Comparison of ENCODE assay signal across 22 cellular contexts in genomic region chr2:236631361-236632291, GRCh38.
A peak's percentile ranks its signal among the peaks of the same experiment; 100 is the strongest.
DNase-seq lines count a peak whose midpoint lies in the region; ATAC-seq, FAIRE-seq and TF ChIP-seq lines count a peak whose summit lies in the region.
"Had no signal": no experiment of that assay in that cellular context is flagged by ENCODE, and none has a peak within 500 bp of the region (broad histone marks: within the 10 kb centered on the region; RNA-seq: fewer than 3 reads in every experiment).

No MANE protein-coding gene starts in this region.

- no peak for TF ChIP-seq EP300 in H1 (IDR thresholded peaks at IDR 0.05; ENCODE audit: borderline replicate concordance in 1 of 2, low read depth in 2 of 2, low read length in 2 of 2)

- H3K36me3 ChIP-seq in GM23248 (ENCODE audit: low read depth) (no peaks in the 10 kb centered on the region), H1 (ENCODE audit: control insufficient read depth in 2 of 4, insufficient read depth in 4 of 4, low read length in 3 of 4) (no peaks in the 10 kb centered on the region), left lung (no peaks in the 10 kb centered on the region), spleen (no peaks in the 10 kb centered on the region)
- H3K36me3 ChIP-seq: gastroesophageal sphincter, MG63 had no signal

- 0 out of 2 replicates have a peak overlapping the region, but pooled peaks have one; percentile 23 for H2BK12ac ChIP-seq in H1 (ENCODE audit: low read depth, low read length)

- ATAC-seq in left lung (peak; percentile 32), HG03196 (IDR thresholded peaks at IDR 0.05; ENCODE audit: unreplicated experiment) (no peak)
- ATAC-seq: activated naive CD4-positive, alpha-beta T cell treated with anti-CD3 and anti-CD28 coated beads, Interleukin-2, amount 50 U/mL, for 72 hours; gastroesophageal sphincter; naive thymus-derived CD4-positive, alpha-beta T cell; stimulated activated naive B cell treated with anti-CD40 and anti-IgM and Interleukin-4, amounts not matched to agents 10 μg/mL and 1 μg/mL and 100 μg/mL, for 72 hours had no signal

- H4K91ac ChIP-seq in H1 (replicated peaks; ENCODE audit: insufficient read length, low read length) = no peak overlapping the region

- no peaks in the 10 kb centered on the region for H3F3A ChIP-seq in GM23248 (ENCODE audit: insufficient read depth)

- no peaks in the 10 kb centered on the region for H3K79me2 ChIP-seq in GM23248 (ENCODE audit: insufficient read depth)
- H3K79me2 ChIP-seq in H1 (ENCODE audit: control insufficient read depth in 1 of 2, insufficient read depth in 2 of 2, low read length in 2 of 2) = no peaks in the 10 kb centered on the region

- H3K4me1 ChIP-seq in GM23248 (ENCODE audit: insufficient read depth) (no peaks in the 10 kb centered on the region), H1 (replicated peaks in 1 of 4; ENCODE audit: control insufficient read depth in 3 of 4, insufficient read depth in 4 of 4, low read length in 3 of 4) (no peaks in the 10 kb centered on the region), left lung (no peaks in the 10 kb centered on the region), spleen (no peaks in the 10 kb centered on the region)
- H3K4me1 ChIP-seq: Caco-2 had no signal

- no peak overlapping the region for H3K14ac ChIP-seq in H1 (ENCODE audit: insufficient read length)

- H3K27me3 ChIP-seq in GM23248 (replicated peaks; ENCODE audit: insufficient read depth) (0 out of 2 replicates have a peak, but pooled peaks cover 6% of the 10 kb centered on the region), H1 (replicated peaks in 1 of 4; ENCODE audit: control insufficient read depth in 3 of 4, extremely low read depth in 1 of 4, insufficient read depth in 3 of 4, low read length in 3 of 4) (no peaks in the 10 kb centered on the region; a peak in 1 of 7 replicates), left lung (no peaks in the 10 kb centered on the region), spleen (replicated peaks in 1 of 7) (no peaks in the 10 kb centered on the region)
- H3K27me3 ChIP-seq: gastroesophageal sphincter, MG63 had no signal

- H3K4me2 ChIP-seq in GM23248 (ENCODE audit: unreplicated experiment) (no peak overlapping the region), H1 (ENCODE audit: insufficient read depth in 1 of 2, low read depth in 2 of 2, low read length in 2 of 2) (no peak overlapping the region)

- TF ChIP-seq CTCF in H1 (IDR thresholded peaks at IDR 0.05; ENCODE audit: control extremely low read depth in 1 of 3, insufficient read depth in 1 of 3, low read depth in 1 of 3, low read length in 3 of 3) = no peak
- TF ChIP-seq CTCF in left lung (IDR thresholded peaks at IDR 0.05) = no peak
- no peak for TF ChIP-seq CTCF in spleen (IDR thresholded peaks at IDR 0.05 in 8 of 11, conservative IDR thresholded peaks at IDR 0.05 in 3 of 11)

- H3K4me3 ChIP-seq in GM23248 (no peak overlapping the region), H1 (ENCODE audit: extremely low read depth in 1 of 4, insufficient read depth in 2 of 4, low read depth in 3 of 4, low read length in 4 of 4) (no peak overlapping the region), left lung (no peak overlapping the region), spleen (no peak overlapping the region)
- H3K4me3 ChIP-seq: gastroesophageal sphincter, MG63 had no signal

- no peaks in the 10 kb centered on the region; the same call in 1 of the 2 replicates for H3K23me2 ChIP-seq in H1 (ENCODE audit: low read depth, low read length)

- H3K18ac ChIP-seq in H1 (ENCODE audit: extremely low read depth, low read length) = no peak overlapping the region; the same call in 1 of the 2 replicates

- H2AFZ ChIP-seq in GM23248 (no peak overlapping the region), H1 (ENCODE audit: low read length) (no peak overlapping the region)

- FAIRE-seq in H1 (lab: Jason Lieb, UNC) = no peak
- FAIRE-seq: G401.6, urothelium cell line had no signal

- H3K9ac ChIP-seq in GM23248 = no peak overlapping the region
- H3K9ac ChIP-seq in H1 (replicated peaks in 1 of 4; ENCODE audit: extremely low read depth in 1 of 4, low read depth in 3 of 4, low read length in 3 of 4) = no peak overlapping the region

- no peak overlapping the region for H2BK20ac ChIP-seq in H1 (ENCODE audit: low read length)

- H3K9me3 ChIP-seq in GM23248 (ENCODE audit: low read depth) (no peaks in the 10 kb centered on the region), H1 (ENCODE audit: insufficient read depth in 2 of 2, low read depth in 1 of 2, low read length in 1 of 2) (no peaks in the 10 kb centered on the region; a peak in 1 of 4 replicates), left lung (no peaks in the 10 kb centered on the region), spleen (no peaks in the 10 kb centered on the region)
- H3K9me3 ChIP-seq: Caco-2, gastroesophageal sphincter, MG63 had no signal

- no peak for TF ChIP-seq POLR2A in H1 (IDR thresholded peaks at IDR 0.05; ENCODE audit: control extremely low read depth in 1 of 2, low read depth in 2 of 2, low read length in 2 of 2)
- no peak for TF ChIP-seq POLR2A in spleen (IDR thresholded peaks at IDR 0.05)

- DNase-seq in GM23248 (peak; percentile 55), H1 (ENCODE audit: low read depth in 1 of 2, low spot score in 2 of 2) (no peak), left lung (no peak), spleen (peak; percentile 45), globus pallidus (ENCODE audit: low spot score) (no peak), NCI-H82 treated with DMSO at 0.1 percent for 48 hours (lab: John Stamatoyannopoulos, UW; ENCODE audit: unreplicated experiment) (no peak), Ammon's horn (ENCODE audit: low spot score) (no peak)
- DNase-seq: activated CD4-positive, alpha-beta T cell treated with anti-CD3 and anti-CD28 coated beads, Interleukin-2, amount 50 U/mL, for 4 hours; activated T-cell treated with anti-CD3 and anti-CD28 coated beads, Interleukin-2, amount 50 U/mL, for 48 hours; Caco-2; HCEC 1CT; IMR-90; MG63; naive thymus-derived CD4-positive, alpha-beta T cell; NCI-H187; NCI-H446; stimulated activated naive B cell treated with anti-CD40 and anti-IgM and Interleukin-4, amounts not matched to agents 10 μg/mL and 1 μg/mL and 100 μg/mL, for 72 hours had no signal

- in situ Hi-C loops in GM23248 (cut with MboI) = no loop called here

- H3K27ac ChIP-seq in GM23248 (no peak overlapping the region), H1 (ENCODE audit: low read depth, low read length) (no peak overlapping the region), left lung (no peak overlapping the region), spleen (no peak overlapping the region)

- POLR2A ChIA-PET in H1 (lab: Charles Lee; ENCODE audit: partially characterized antibody) = no interaction called here

- no peak for TF ChIP-seq RAD21 in H1 (IDR thresholded peaks at IDR 0.05 in 1 of 2, conservative IDR thresholded peaks at IDR 0.05 in 1 of 2; ENCODE audit: low read depth in 2 of 2, low read length in 2 of 2)

- intact Hi-C loops in left lung (cut with DNase I) (no loop called here), spleen (cut with DNase I; ENCODE audit: low total_unique reads) (no loop called here)

- H3K56ac ChIP-seq in H1 (replicated peaks; ENCODE audit: insufficient read length, low read depth, low read length) = no peak overlapping the region

- no peaks in the 10 kb centered on the region for H3K79me1 ChIP-seq in H1 (ENCODE audit: low read depth, low read length)

- no peaks in the 10 kb centered on the region for H3K9me2 ChIP-seq in GM23248 (ENCODE audit: insufficient read depth)

- H4K20me1 ChIP-seq in GM23248 (ENCODE audit: insufficient read depth) (no peaks in the 10 kb centered on the region), H1 (replicated peaks in 1 of 2; ENCODE audit: control insufficient read depth in 1 of 2, insufficient read depth in 2 of 2, low read length in 2 of 2) (no peaks in the 10 kb centered on the region)

- no peak overlapping the region for H2BK15ac ChIP-seq in H1 (ENCODE audit: low read length)

- H2AK5ac ChIP-seq in H1 (ENCODE audit: low read depth, low read length) = no peak overlapping the region

- no peak overlapping the region for H2BK5ac ChIP-seq in H1 (ENCODE audit: low read depth, low read length)

- no peak overlapping the region; the same call in 1 of the 2 replicates for H4K8ac ChIP-seq in H1 (ENCODE audit: extremely low read depth, insufficient read depth, low read length)

- no peak overlapping the region for H2BK120ac ChIP-seq in H1 (replicated peaks; ENCODE audit: low read depth, low read length)

- 54 to 57% methylated on average over 21 to 22 of the region's 22 CpGs for WGBS in GM23248 (ENCODE audit: low coverage in 1 of 2, low lambda C conversion rate in 2 of 2, missing lambda C conversion rate in 2 of 2), 2 experiments
- WGBS in H1 (ENCODE audit: extremely low coverage in 1 of 2, insufficient coverage in 1 of 2, insufficient read length in 1 of 2, insufficient replicate concordance in 2 of 2, low coverage in 1 of 2, low lambda C conversion rate in 2 of 2, missing lambda C conversion rate in 1 of 2), 2 experiments = 84% methylated on average over 21 of the region's 22 CpGs; no CpG with 5 or more reads in 1 of the 2 experiments
- WGBS in spleen, 5 donors = 82 to 90% (median 89%) methylated on average over 22 of the region's 22 CpGs

- no peak overlapping the region for H3K23ac ChIP-seq in H1 (ENCODE audit: insufficient read length)

- no peak overlapping the region for H4K5ac ChIP-seq in H1 (ENCODE audit: insufficient read length, low read depth, low read length)

- H3K4ac ChIP-seq in H1 (replicated peaks; ENCODE audit: insufficient read length, low read depth, low read length) = no peak overlapping the region

- CTCF ChIA-PET in H1 (lab: Charles Lee; ENCODE audit: partially characterized antibody) = interaction anchor here (1.7 kb wide), 1 partner anchor 8 kb away, joined by 4 read pairs; no protein-coding TSS in a partner anchor

TF ChIP-seq in H1, 55 proteins besides CTCF, POLR2A, EP300 and RAD21 (continues in another document):
- TF ChIP-seq MAX (IDR thresholded peaks at IDR 0.05) (no peak), CREB1 (IDR thresholded peaks at IDR 0.05) (no peak), ASH2L (IDR thresholded peaks at IDR 0.05; ENCODE audit: low read length) (no peak), EZH2 (IDR thresholded peaks at IDR 0.05; ENCODE audit: low read depth, low read length, severe bottlenecking) (no peak), RFX5 (IDR thresholded peaks at IDR 0.05; ENCODE audit: borderline replicate concordance, low read depth, low read length) (no peak), CTBP2 (IDR thresholded peaks at IDR 0.05; ENCODE audit: borderline replicate concordance, insufficient read depth, insufficient read length, low read length) (no peak), E2F6 (IDR thresholded peaks at IDR 0.05) (no peak), PHF8 (conservative IDR thresholded peaks at IDR 0.05; ENCODE audit: low read depth, low read length) (no peak)

Comparison
In these comparisons a context has a peak if more than half of its experiments do, and no peak if none do; other contexts are left out.
1. DNase-seq: peak in GM23248 (single experiment) and spleen (single experiment); none in H1 (0 of 2), left lung (0 of 2), globus pallidus (single experiment), NCI-H82 treated with DMSO at 0.1 percent for 48 hours (single experiment) and Ammon's horn (single experiment).